ENCODE assay signal across 17 cellular contexts in the genomic region with DNA sequence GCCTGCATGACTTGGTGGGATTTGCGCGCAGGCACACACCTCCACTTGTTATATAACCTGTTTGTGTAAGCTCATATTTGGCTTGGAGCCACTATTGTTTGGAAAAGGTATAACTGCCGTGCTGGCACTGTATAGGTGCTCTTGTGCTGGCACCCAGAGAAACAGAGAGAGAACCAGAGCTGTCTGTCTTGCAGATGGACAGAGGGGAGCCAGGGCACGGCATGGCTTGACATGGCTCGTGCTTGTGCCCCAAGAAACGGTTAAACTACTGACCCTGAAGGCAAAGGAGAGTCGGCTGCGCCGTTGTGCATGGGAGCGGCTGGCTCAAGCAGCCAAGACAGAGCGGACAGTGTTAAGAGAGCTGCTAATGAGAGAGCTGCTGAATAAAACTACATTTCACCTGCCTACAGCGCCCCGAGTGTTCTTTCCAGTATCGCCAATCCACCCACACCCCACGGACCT. TPM values are rescaled to one million over a fixed set of nuclear protein-coding genes. Genes with fewer than 3 reads are reported as not detected.
DNase-seq lines count a peak whose midpoint lies in the region; ATAC-seq, FAIRE-seq and TF ChIP-seq lines count a peak whose summit lies in the region.
"Had no signal": no experiment of that assay in that cellular context is flagged by ENCODE, and none has a peak within 500 bp of the region (broad histone marks: within the 10 kb centered on the region; RNA-seq: fewer than 3 reads in every experiment).

No MANE protein-coding gene starts in this region.

- peaks cover 34 to 37% (median 37%) of the 10 kb centered on the region in 3 donors for H3K4me1 ChIP-seq in pancreas
- H3K4me1 ChIP-seq in hepatocyte (ENCODE audit: insufficient read depth): peaks cover 8% of the 10 kb centered on the region
- H3K4me1 ChIP-seq: A549 had no signal

- ATAC-seq in pancreas (peak; percentile 51 to 74 (median 70)), SK-N-SH treated with all-trans-retinoic acid at 6 μM for 48 hours (no peak)
- ATAC-seq: A549; activated CD4-positive, alpha-beta T cell treated with anti-CD3 and anti-CD28 coated beads for 36 hours had no signal

- no peak for FAIRE-seq in pancreas (lab: Jason Lieb, UNC)
- FAIRE-seq: A549 had no signal

- peak overlapping the region; percentile 91 for H3K27ac ChIP-seq in caudate nucleus (ENCODE audit: low read depth, low read length)
- peak overlapping the region; percentile 45 to 80 (median 56) for H3K27ac ChIP-seq in pancreas
- no peak overlapping the region for H3K27ac ChIP-seq in hepatocyte
- H3K27ac ChIP-seq: A549 had no signal

- intact Hi-C loops in pancreas (cut with DNase I): no loop called here

- H3K9me3 ChIP-seq in pancreas (no peaks in the 10 kb centered on the region), hepatocyte (ENCODE audit: low read depth) (no peaks in the 10 kb centered on the region)
- H3K9me3 ChIP-seq: A549 had no signal

- H3K36me3 ChIP-seq in pancreas (no peaks in the 10 kb centered on the region), hepatocyte (replicated peaks; ENCODE audit: insufficient read depth, low read depth) (no peaks in the 10 kb centered on the region)

- H3K79me2 ChIP-seq in hepatocyte: peaks cover 28% of the 10 kb centered on the region

- peak; percentile 56 to 69 for DNase-seq in NCI-H187 (lab: John Stamatoyannopoulos, UW)
- no peak for DNase-seq in NCI-H187 treated with DMSO at 0.1 percent for 48 hours (lab: John Stamatoyannopoulos, UW)
- peak; percentile 47 for DNase-seq in NCI-H2227 treated with DMSO at 0.1 percent for 48 hours (lab: John Stamatoyannopoulos, UW)
- peak in 1 of 61 donors; percentile 64 for DNase-seq in caudate nucleus (lab: John Stamatoyannopoulos, UW)
- peak in 5 of 6 donors; percentile 28 to 60 (median 46) for DNase-seq in pancreas
- no peak for DNase-seq in stimulated activated CD4-positive, alpha-beta T cell treated with anti-CD3 and anti-CD28 coated beads, Interleukin-2, amount 100 ng/mL, for 24 hours
- no peak for DNase-seq in hepatocyte (ENCODE audit: low spot score)
- DNase-seq: activated CD4-positive, alpha-beta T cell treated with anti-CD3 and anti-CD28 coated beads for 36 hours; activated T-cell treated with anti-CD3 and anti-CD28 coated beads, Interleukin-2, amount 50 U/mL, for 1 hour; CD4-positive, CD25-positive, alpha-beta regulatory T cell; central memory CD4-positive, alpha-beta T cell; GDM1; islet precursor cell; NCI-H1930; stimulated activated naive CD4-positive, alpha-beta T cell treated with Interleukin-2 at 50 U/mL for 16 hours had no signal

- H3K4me3 ChIP-seq in pancreas (no peak overlapping the region), hepatocyte (no peak overlapping the region)
- H3K4me3 ChIP-seq: A549 had no signal

- H4K20me1 ChIP-seq in hepatocyte (ENCODE audit: insufficient read depth, poor library complexity, severe bottlenecking): no peaks in the 10 kb centered on the region

- no peak overlapping the region for H3K4me2 ChIP-seq in hepatocyte
- H3K4me2 ChIP-seq: A549 had no signal

- H3K27me3 ChIP-seq in pancreas (no peaks in the 10 kb centered on the region), hepatocyte (no peaks in the 10 kb centered on the region)

- 28 to 30% methylated on average over 15 of the region's 15 CpGs for WGBS in pancreas, 2 donors
- WGBS in hepatocyte (ENCODE audit: low lambda C conversion rate, missing lambda C conversion rate): 86% methylated on average over 15 of the region's 15 CpGs

- TF ChIP-seq CTCF in pancreas (IDR thresholded peaks at IDR 0.05) (no peak), hepatocyte (IDR thresholded peaks at IDR 0.05; ENCODE audit: poor library complexity) (no peak)

- no peaks in the 10 kb centered on the region for H3K9me2 ChIP-seq in hepatocyte (replicated peaks; ENCODE audit: insufficient read depth)

- H2AFZ ChIP-seq in hepatocyte: no peak overlapping the region

TF ChIP-seq in SK-N-SH treated with all-trans-retinoic acid at 6 μM for 48 hours, 23 proteins besides CTCF, POLR2A, EP300 and RAD21:
- TF ChIP-seq RARB (CRISPR knock-in tag; IDR thresholded peaks at IDR 0.05) (no peak), PPARA (CRISPR knock-in tag; IDR thresholded peaks at IDR 0.05; ENCODE audit: borderline replicate concordance) (no peak)
TF ChIP-seq in SK-N-SH treated with all-trans-retinoic acid at 6 μM for 48 hours: peak in this region for 0.

RNA-seq across cellular contexts. Expression of a gene that starts 23.2 kb away (rescaled TPM):
- 10 to 100 TPM; 19.6 to 38.9 (median 31.0) TPM for total RNA-seq in pancreas
- 1 to 10 TPM; 7.5 to 9.0 TPM for polyA plus RNA-seq in pancreas
- total RNA-seq in hepatocyte: 8.8 and 14.5 TPM in 2 replicates
- 5.2 and 10.6 TPM in 2 replicates for polyA plus RNA-seq in hepatocyte
- total RNA-seq: CD4-positive, CD25-positive, alpha-beta regulatory T cell had no signal
- polyA plus RNA-seq: CD4-positive, CD25-positive, alpha-beta regulatory T cell had no signal

Comparison
In these comparisons a context has a peak if more than half of its experiments do, and no peak if none do; other contexts are left out.
1. DNase-seq: peak in NCI-H187 (2 of 2), NCI-H2227 treated with DMSO at 0.1 percent for 48 hours (single experiment) and pancreas (5 of 6); none in NCI-H187 treated with DMSO at 0.1 percent for 48 hours (single experiment), stimulated activated CD4-positive, alpha-beta T cell treated with anti-CD3 and anti-CD28 coated beads, Interleukin-2, amount 100 ng/mL, for 24 hours (0 of 2) and hepatocyte (single experiment).